In the genomic region with DNA sequence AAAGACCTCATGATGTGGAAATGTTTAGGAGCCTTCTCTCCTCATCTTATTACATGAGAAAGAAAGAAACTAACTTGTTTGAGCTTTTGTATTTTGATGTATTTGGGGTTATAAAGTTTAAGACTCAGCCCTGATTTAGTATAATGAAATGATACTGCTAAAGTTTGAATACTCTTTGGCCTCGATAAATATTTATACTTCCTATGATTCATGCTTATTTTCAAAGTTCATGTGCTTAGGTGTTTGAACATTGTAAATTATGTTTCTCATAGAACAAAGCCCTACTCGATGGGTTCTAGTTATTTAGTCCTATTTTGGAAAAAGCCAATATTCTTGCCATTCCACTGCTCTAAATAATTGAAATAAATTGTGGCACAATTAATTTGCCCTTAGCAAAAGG, we compare ENCODE assay signal across 3 cellular contexts.
"Had no signal": no experiment of that assay in that cellular context is flagged by ENCODE, and none has a peak within 500 bp of the region (broad histone marks: within the 10 kb centered on the region; RNA-seq: fewer than 3 reads in every experiment).

No MANE protein-coding gene starts in this region.

- ATAC-seq: GM12878 had no signal

- H3K4me3 ChIP-seq: GM12878 had no signal

- DNase-seq: GDM1, GF-D8 had no signal
